In genomic region chr14:39017096-39018016, GRCh38 we compare ENCODE assay signal across 1 cellular context.
TF ChIP-seq lines count a peak whose summit lies in the region.

No MANE protein-coding gene starts in this region.

TF ChIP-seq in HepG2, 621 proteins besides CTCF, POLR2A, EP300 and RAD21 (continued from another document):
- TF ChIP-seq ZNF503 (CRISPR knock-in tag; IDR thresholded peaks at IDR 0.05), result peak; percentile 91; the same call in 1 of the 2 replicates
